ENCODE assay signal across 31 cellular contexts in the genomic region with DNA sequence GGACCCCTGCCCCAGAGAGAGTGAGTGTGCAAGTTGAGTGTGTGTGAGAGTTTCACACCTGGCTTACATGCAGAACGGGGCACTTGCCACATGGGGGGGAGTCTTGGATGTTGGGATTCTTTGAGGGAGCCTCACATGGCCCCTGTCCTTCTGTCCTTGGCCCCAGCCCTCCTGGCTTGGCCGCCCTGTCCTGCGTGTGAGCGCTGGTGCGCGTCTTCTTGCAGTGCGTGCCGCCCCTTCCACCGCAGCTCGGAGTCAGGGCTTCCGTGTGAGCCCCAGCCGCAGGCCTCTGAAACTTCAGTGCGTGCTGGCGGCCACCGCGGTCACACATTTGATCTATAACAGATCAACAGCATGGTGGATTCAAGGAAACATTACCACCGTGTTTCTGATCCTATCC. TPM values are rescaled to one million over a fixed set of nuclear protein-coding genes. Genes with fewer than 3 reads are reported as not detected.
DNase-seq lines count a peak whose midpoint lies in the region; ATAC-seq, FAIRE-seq and TF ChIP-seq lines count a peak whose summit lies in the region.
"Had no signal": no experiment of that assay in that cellular context is flagged by ENCODE, and none has a peak within 500 bp of the region (broad histone marks: within the 10 kb centered on the region; RNA-seq: fewer than 3 reads in every experiment).

No MANE protein-coding gene starts in this region.

- H3K79me2 ChIP-seq in GM23338 (replicated peaks; ENCODE audit: insufficient read depth) = no peaks in the 10 kb centered on the region

- no peaks in the 10 kb centered on the region for H3K36me3 Mint-ChIP-seq in activated naive CD4-positive, alpha-beta T cell treated with anti-CD3 and anti-CD28 coated beads for 36 hours (ENCODE audit: low read depth)
- no peaks in the 10 kb centered on the region for H3K36me3 Mint-ChIP-seq in GM23338 (ENCODE audit: low read depth)
- H3K36me3 Mint-ChIP-seq: activated naive CD8-positive, alpha-beta T cell treated with anti-CD3 and anti-CD28 coated beads for 36 hours had no signal

- no peak for TF ChIP-seq CTCF in bronchial epithelial cell (IDR thresholded peaks at IDR 0.05; ENCODE audit: insufficient read depth, low read length, severe bottlenecking)
- TF ChIP-seq CTCF in GM23338 (conservative IDR thresholded peaks at IDR 0.05; ENCODE audit: low read depth in 2 of 2) = no peak
- no peak for TF ChIP-seq CTCF in D721Med (IDR thresholded peaks at IDR 0.05; ENCODE audit: insufficient read depth, missing control alignments)
- TF ChIP-seq CTCF in GM13976 (IDR thresholded peaks at IDR 0.05; ENCODE audit: borderline replicate concordance, control extremely low read depth, extremely low read depth, insufficient read depth, missing control alignments) = no peak

- intact Hi-C loops in activated naive CD4-positive, alpha-beta T cell treated with anti-CD3 and anti-CD28 coated beads for 36 hours (cut with micrococcal nuclease) = no loop called here
- intact Hi-C loops in sciatic nerve (cut with DNase I) = no loop called here

- no peak for ATAC-seq in left lobe of liver
- no peak for ATAC-seq in sciatic nerve
- ATAC-seq in GM23338 = no peak
- ATAC-seq: activated T-cell treated with anti-CD3 and anti-CD28 coated beads, Interleukin-2, amount 50 U/mL, for 72 hours; gastroesophageal sphincter; stimulated activated naive CD8-positive, alpha-beta T cell treated with anti-CD3 and anti-CD28 coated beads, Interleukin-15, Interleukin-2, amounts not matched to agents 100 U/mL and 50 U/mL, for 24 hours had no signal

- H3F3A ChIP-seq in GM23338 (replicated peaks; ENCODE audit: low read depth) = no peaks in the 10 kb centered on the region

- no peak overlapping the region for H3K27ac ChIP-seq in GM23338 (ENCODE audit: low read depth)
- H3K27ac ChIP-seq: gastroesophageal sphincter, thoracic aorta had no signal

- DNase-seq in activated naive CD4-positive, alpha-beta T cell treated with anti-CD3 and anti-CD28 coated beads for 36 hours = no peak
- DNase-seq in activated naive CD4-positive, alpha-beta T cell (lab: John Stamatoyannopoulos, UW) = no peak
- DNase-seq in bronchial epithelial cell (ENCODE audit: low read depth) (no peak), left lobe of liver (ENCODE audit: low spot score) (peak; percentile 40), sciatic nerve (ENCODE audit: low spot score) (peak; percentile 51), GM23338 (ENCODE audit: low spot score) (no peak), D721Med (ENCODE audit: insufficient read length, low spot score) (no peak), GM13976 (ENCODE audit: low spot score) (no peak)
- DNase-seq: 8988T; activated CD4-positive, CD25-positive, alpha-beta regulatory T cell; activated naive CD8-positive, alpha-beta T cell treated with anti-CD3 and anti-CD28 coated beads for 36 hours; activated T-cell treated with anti-CD3 and anti-CD28 coated beads, Interleukin-2, amount 50 U/mL, for 72 hours; central memory CD4-positive, alpha-beta T cell; dermis blood vessel endothelial cell; DMS153; H7; hypothalamus; NCI-H1092 treated with DMSO at 0.1 percent for 48 hours; NCI-H187; NCI-H2171; NCI-H510A; stimulated activated naive CD8-positive, alpha-beta T cell treated with anti-CD3 and anti-CD28 coated beads, Interleukin-15, Interleukin-2, amounts not matched to agents 100 U/mL and 50 U/mL, for 24 hours had no signal

- H2AFZ ChIP-seq in GM23338 = no peak overlapping the region

- peak overlapping the region; percentile 8 for H3K27ac Mint-ChIP-seq in activated naive CD4-positive, alpha-beta T cell treated with anti-CD3 and anti-CD28 coated beads for 36 hours
- H3K27ac Mint-ChIP-seq in GM23338 = no peak overlapping the region
- H3K27ac Mint-ChIP-seq: activated naive CD8-positive, alpha-beta T cell treated with anti-CD3 and anti-CD28 coated beads for 36 hours; activated T-cell treated with anti-CD3 and anti-CD28 coated beads, Interleukin-2, amount 50 U/mL, for 72 hours; progenitor cell of endocrine pancreas had no signal

- FAIRE-seq in bronchial epithelial cell (lab: Jason Lieb, UNC) (peak; percentile 13), D721Med (lab: Jason Lieb, UNC) (no peak)
- FAIRE-seq: endothelial cell of umbilical vein had no signal

- CTCF ChIA-PET in activated naive CD4-positive, alpha-beta T cell treated with anti-CD3 and anti-CD28 coated beads for 36 hours (lab: Charles Lee) = no interaction called here

- no peak overlapping the region for H3K4me3 ChIP-seq in bronchial epithelial cell (ENCODE audit: low read depth, low read length)
- H3K4me3 ChIP-seq in GM23338 = no peak overlapping the region
- H3K4me3 ChIP-seq: gastroesophageal sphincter, lung, thoracic aorta had no signal

- no peaks in the 10 kb centered on the region for H3K27me3 Mint-ChIP-seq in activated naive CD4-positive, alpha-beta T cell treated with anti-CD3 and anti-CD28 coated beads for 36 hours (ENCODE audit: low read depth)
- H3K27me3 Mint-ChIP-seq in GM23338 (ENCODE audit: insufficient read depth, low read depth, poor library complexity) = no peaks in the 10 kb centered on the region
- H3K27me3 Mint-ChIP-seq: activated naive CD8-positive, alpha-beta T cell treated with anti-CD3 and anti-CD28 coated beads for 36 hours; progenitor cell of endocrine pancreas had no signal

- no peaks in the 10 kb centered on the region for H3K4me1 ChIP-seq in GM23338 (ENCODE audit: insufficient read depth)
- H3K4me1 ChIP-seq: gastroesophageal sphincter had no signal

- no peaks in the 10 kb centered on the region for H3K9me2 ChIP-seq in GM23338 (ENCODE audit: insufficient read depth)

- H3K9me3 Mint-ChIP-seq in activated naive CD4-positive, alpha-beta T cell treated with anti-CD3 and anti-CD28 coated beads for 36 hours = no peaks in the 10 kb centered on the region
- H3K9me3 Mint-ChIP-seq in GM23338 = no peaks in the 10 kb centered on the region
- H3K9me3 Mint-ChIP-seq: activated naive CD8-positive, alpha-beta T cell treated with anti-CD3 and anti-CD28 coated beads for 36 hours; activated T-cell treated with anti-CD3 and anti-CD28 coated beads, Interleukin-2, amount 50 U/mL, for 72 hours; nephron had no signal

- in situ Hi-C loops in GM13976 (cut with MboI; ENCODE audit: low sequenced_read_pairs, unreplicated experiment) = no loop called here

- no peaks in the 10 kb centered on the region for H4K20me1 ChIP-seq in GM23338 (replicated peaks; ENCODE audit: insufficient read depth)

- H3K4me3 Mint-ChIP-seq in activated naive CD4-positive, alpha-beta T cell treated with anti-CD3 and anti-CD28 coated beads for 36 hours = no peak overlapping the region
- no peak overlapping the region for H3K4me3 Mint-ChIP-seq in GM23338
- H3K4me3 Mint-ChIP-seq: activated naive CD8-positive, alpha-beta T cell treated with anti-CD3 and anti-CD28 coated beads for 36 hours; activated T-cell treated with anti-CD3 and anti-CD28 coated beads, Interleukin-2, amount 50 U/mL, for 72 hours; nephron had no signal

- H3K27me3 ChIP-seq in bronchial epithelial cell (ENCODE audit: control insufficient read depth, insufficient read depth, low read length) = no peaks in the 10 kb centered on the region
- no peaks in the 10 kb centered on the region for H3K27me3 ChIP-seq in GM23338 (ENCODE audit: insufficient read depth)
- H3K27me3 ChIP-seq: gastroesophageal sphincter had no signal

- peaks cover 41% of the 10 kb centered on the region for H3K36me3 ChIP-seq in bronchial epithelial cell (ENCODE audit: control insufficient read depth, insufficient read depth, low read length)
- H3K36me3 ChIP-seq in GM23338 (ENCODE audit: insufficient read depth) = no peaks in the 10 kb centered on the region

- no peak overlapping the region for H3K4me2 ChIP-seq in GM23338

- no peaks in the 10 kb centered on the region for H3K4me1 Mint-ChIP-seq in activated naive CD4-positive, alpha-beta T cell treated with anti-CD3 and anti-CD28 coated beads for 36 hours (ENCODE audit: low read depth)
- H3K4me1 Mint-ChIP-seq in GM23338 = peaks cover 8% of the 10 kb centered on the region
- H3K4me1 Mint-ChIP-seq: activated naive CD8-positive, alpha-beta T cell treated with anti-CD3 and anti-CD28 coated beads for 36 hours had no signal

TF ChIP-seq in GM23338, 12 proteins besides CTCF, POLR2A, EP300 and RAD21:
- TF ChIP-seq ZNF331 (CRISPR knock-in tag; IDR thresholded peaks at IDR 0.05; ENCODE audit: low read depth) = no peak
- no peak for TF ChIP-seq EZH2phosphoT487 (IDR thresholded peaks at IDR 0.05; ENCODE audit: unreplicated experiment)
- TF ChIP-seq NANOG (IDR thresholded peaks at IDR 0.05; ENCODE audit: borderline replicate concordance) = no peak
- TF ChIP-seq, protein P1, sequence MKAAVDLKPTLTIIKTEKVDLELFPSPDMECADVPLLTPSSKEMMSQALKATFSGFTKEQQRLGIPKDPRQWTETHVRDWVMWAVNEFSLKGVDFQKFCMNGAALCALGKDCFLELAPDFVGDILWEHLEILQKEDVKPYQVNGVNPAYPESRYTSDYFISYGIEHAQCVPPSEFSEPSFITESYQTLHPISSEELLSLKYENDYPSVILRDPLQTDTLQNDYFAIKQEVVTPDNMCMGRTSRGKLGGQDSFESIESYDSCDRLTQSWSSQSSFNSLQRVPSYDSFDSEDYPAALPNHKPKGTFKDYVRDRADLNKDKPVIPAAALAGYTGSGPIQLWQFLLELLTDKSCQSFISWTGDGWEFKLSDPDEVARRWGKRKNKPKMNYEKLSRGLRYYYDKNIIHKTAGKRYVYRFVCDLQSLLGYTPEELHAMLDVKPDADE (IDR thresholded peaks at IDR 0.05) = no peak

RNA-seq across cellular contexts. Expression of a gene that starts 30.1 kb away (rescaled TPM):
- not detected for total RNA-seq in activated naive CD4-positive, alpha-beta T cell treated with anti-CD3 and anti-CD28 coated beads for 36 hours
- total RNA-seq in bronchial epithelial cell = not detected in 2 replicates
- 177 TPM for total RNA-seq in left lobe of liver
- total RNA-seq in sciatic nerve = not detected
- 0.94 TPM in 1 of 2 replicates, not detected in the other for total RNA-seq in GM23338 (2014; rRNA removed; shearing (Covaris generic))
- polyA plus RNA-seq in GM23338 (2016; fragmentation: Nextera tagmentation; extraction: Ambion mirVana) = not detected in 2 replicates
- total RNA-seq: activated naive CD8-positive, alpha-beta T cell treated with anti-CD3 and anti-CD28 coated beads for 36 hours; HT-29; OCI-LY7 had no signal
- polyA plus RNA-seq: fibroblast of lung had no signal

RNA-seq across cellular contexts. Expression of a gene that starts 51.4 kb away (rescaled TPM):
- not detected for total RNA-seq in activated naive CD4-positive, alpha-beta T cell treated with anti-CD3 and anti-CD28 coated beads for 36 hours
- total RNA-seq in bronchial epithelial cell (1.0 and 4.2 TPM in 2 replicates), left lobe of liver (0.83 TPM), sciatic nerve (not detected)
- 0.52 and 0.54 TPM in 2 replicates for total RNA-seq in GM23338 (2014; rRNA removed; shearing (Covaris generic))
- 0.31 and 0.34 TPM in 2 replicates for polyA plus RNA-seq in GM23338 (2016; fragmentation: Nextera tagmentation; extraction: Ambion mirVana)
- total RNA-seq: activated naive CD8-positive, alpha-beta T cell treated with anti-CD3 and anti-CD28 coated beads for 36 hours; activated T-cell treated with anti-CD3 and anti-CD28 coated beads, Interleukin-2, amount 50 U/mL, for 72 hours; endothelial cell of umbilical vein; progenitor cell of endocrine pancreas had no signal
- polyA plus RNA-seq: endothelial cell of umbilical vein, fibroblast of lung had no signal

Comparison
In these comparisons a context has a peak if more than half of its experiments do, and no peak if none do; other contexts are left out.
1. DNase-seq: peak in left lobe of liver (single experiment) and sciatic nerve (single experiment); none in activated naive CD4-positive, alpha-beta T cell treated with anti-CD3 and anti-CD28 coated beads for 36 hours (single experiment), activated naive CD4-positive, alpha-beta T cell (0 of 4), bronchial epithelial cell (single experiment), GM23338 (single experiment), D721Med (single experiment) and GM13976 (single experiment).
2. RNA of a gene that starts 30.1 kb away (total RNA-seq): 177 TPM in left lobe of liver (single experiment); 0.94 TPM in GM23338, not detected in sciatic nerve (single experiment), not detected in activated naive CD4-positive, alpha-beta T cell treated with anti-CD3 and anti-CD28 coated beads for 36 hours and not detected in bronchial epithelial cell; every median in the first group is over 10 times any median in the second.